ENCODE assay signal across 9 cellular contexts in genomic region chr19:38834104-38834490, GRCh38. TPM values are rescaled to one million over a fixed set of nuclear protein-coding genes. Genes with fewer than 3 reads are reported as not detected.
DNase-seq lines count a peak whose midpoint lies in the region; TF ChIP-seq lines count a peak whose summit lies in the region.
"Had no signal": no experiment of that assay in that cellular context is flagged by ENCODE, and none has a peak within 500 bp of the region (broad histone marks: within the 10 kb centered on the region; RNA-seq: fewer than 3 reads in every experiment).

No MANE protein-coding gene starts in this region.

- H3K9me3 ChIP-seq in smooth muscle cell (replicated peaks; ENCODE audit: low read depth) (no peaks in the 10 kb centered on the region), stomach (no peaks in the 10 kb centered on the region)

- intact Hi-C loops in activated CD4-positive, alpha-beta T cell treated with anti-CD3 and anti-CD28 coated beads, Interleukin-2, amount 10 ng/mL, durations not matched to agents 24 days and 14 days (cut with micrococcal nuclease) = loop anchor here (5.0 kb wide), 2 partner anchors 43 to 102 kb away; partner anchors contain the start of gene RINL
- intact Hi-C loops in stomach (cut with DNase I; ENCODE audit: low total_unique reads) = no loop called here

- H3K4me1 Mint-ChIP-seq in activated CD4-positive, alpha-beta T cell treated with anti-CD3 and anti-CD28 coated beads, Interleukin-2, amount 10 ng/mL, durations not matched to agents 24 days and 14 days = peaks cover 27% of the 10 kb centered on the region

- H3F3A ChIP-seq in smooth muscle cell (ENCODE audit: low read depth) = peaks cover 32% of the 10 kb centered on the region

- H3K9ac ChIP-seq in smooth muscle cell (ENCODE audit: low read depth) = no peak overlapping the region

- no peak overlapping the region for H2AFZ ChIP-seq in smooth muscle cell (ENCODE audit: low read depth)

- H4K20me1 ChIP-seq in smooth muscle cell (ENCODE audit: low read depth) = peaks cover 21% of the 10 kb centered on the region

- peak overlapping the region; percentile 53 for H3K27ac Mint-ChIP-seq in activated CD4-positive, alpha-beta T cell treated with anti-CD3 and anti-CD28 coated beads, Interleukin-2, amount 10 ng/mL, durations not matched to agents 24 days and 14 days

- H3K27ac ChIP-seq in smooth muscle cell (ENCODE audit: low read depth) = peak overlapping the region; percentile 90
- peak overlapping the region in 2 of 5 donors; percentile 78 to 97 for H3K27ac ChIP-seq in stomach

- H3K79me2 ChIP-seq in smooth muscle cell (ENCODE audit: low read depth) = peaks cover 7% of the 10 kb centered on the region

- H3K4me2 ChIP-seq in smooth muscle cell = no peak overlapping the region

- peaks cover 45% of the 10 kb centered on the region for H3K36me3 Mint-ChIP-seq in activated CD4-positive, alpha-beta T cell treated with anti-CD3 and anti-CD28 coated beads, Interleukin-2, amount 10 ng/mL, durations not matched to agents 24 days and 14 days (ENCODE audit: low read depth)

- no peaks in the 10 kb centered on the region for H3K9me3 Mint-ChIP-seq in activated CD4-positive, alpha-beta T cell treated with anti-CD3 and anti-CD28 coated beads, Interleukin-2, amount 10 ng/mL, durations not matched to agents 24 days and 14 days

- H3K27me3 ChIP-seq in smooth muscle cell (ENCODE audit: low read depth) (no peaks in the 10 kb centered on the region), stomach (no peaks in the 10 kb centered on the region)

- TF ChIP-seq CTCF in fibroblast of mammary gland (conservative IDR thresholded peaks at IDR 0.05; ENCODE audit: control insufficient read depth, insufficient read depth, low read depth, low read length) (no peak), smooth muscle cell (IDR thresholded peaks at IDR 0.05; ENCODE audit: borderline replicate concordance, insufficient read depth, poor library complexity, severe bottlenecking) (no peak), stomach (IDR thresholded peaks at IDR 0.05) (no peak)

- H3K4me1 ChIP-seq in smooth muscle cell (ENCODE audit: low read depth) = no peaks in the 10 kb centered on the region
- H3K4me1 ChIP-seq in stomach = peaks cover 47 to 77% (median 65%) of the 10 kb centered on the region in 4 donors

- H3K36me3 ChIP-seq in smooth muscle cell (ENCODE audit: low read depth) (peaks cover under 1% of the 10 kb centered on the region), stomach (peaks cover 47 to 58% (median 56%) of the 10 kb centered on the region in 4 donors)

- no peaks in the 10 kb centered on the region for H3K27me3 Mint-ChIP-seq in activated CD4-positive, alpha-beta T cell treated with anti-CD3 and anti-CD28 coated beads, Interleukin-2, amount 10 ng/mL, durations not matched to agents 24 days and 14 days

- no peak overlapping the region for H3K4me3 Mint-ChIP-seq in activated CD4-positive, alpha-beta T cell treated with anti-CD3 and anti-CD28 coated beads, Interleukin-2, amount 10 ng/mL, durations not matched to agents 24 days and 14 days

- 98% methylated on average over 4 of the region's 4 CpGs for WGBS in smooth muscle cell (ENCODE audit: low lambda C conversion rate)
- WGBS in stomach, 5 donors = 88 to 98% (median 96%) methylated on average over 4 of the region's 4 CpGs

- TF ChIP-seq POLR2A in stomach (IDR thresholded peaks at IDR 0.05) = no peak

- no peak overlapping the region for H3K4me3 ChIP-seq in fibroblast of mammary gland (ENCODE audit: control insufficient read depth, low read depth, low read length)
- no peak overlapping the region for H3K4me3 ChIP-seq in smooth muscle cell
- no peak overlapping the region for H3K4me3 ChIP-seq in stomach

- DNase-seq in activated CD4-positive, alpha-beta T cell treated with anti-CD3 and anti-CD28 coated beads, Interleukin-2, amount 10 ng/mL, durations not matched to agents 24 days and 14 days = no peak
- no peak for DNase-seq in activated CD4-positive, alpha-beta T cell treated with anti-CD3 and anti-CD28 coated beads for 48 hours
- DNase-seq in fibroblast of mammary gland (ENCODE audit: low read depth) (peak; percentile 46), smooth muscle cell (lab: John Stamatoyannopoulos, UW; ENCODE audit: unreplicated experiment) (no peak), stomach (no peak), NCI-H82 (lab: John Stamatoyannopoulos, UW) (no peak)
- DNase-seq: foreskin melanocyte had no signal

- TF ChIP-seq EP300 in stomach (IDR thresholded peaks at IDR 0.05) = no peak

RNA-seq across cellular contexts. Expression of gene ECH1, which starts 2.5 kb away (rescaled TPM):
- total RNA-seq in activated CD4-positive, alpha-beta T cell treated with anti-CD3 and anti-CD28 coated beads, Interleukin-2, amount 10 ng/mL, durations not matched to agents 24 days and 14 days = 129 and 130 TPM in 2 replicates
- total RNA-seq in smooth muscle cell (41.4 and 47.6 TPM in 2 replicates), stomach (100 to 1,000 TPM in 2 of 5 donors, 10 to 100 TPM in 3; 32.9 to 720 (median 94.6) TPM)
- polyA plus RNA-seq in smooth muscle cell (142 and 154 TPM in 2 replicates), stomach (100 to 1,000 TPM; 161 to 270 (median 228) TPM)

RNA-seq across cellular contexts. Expression of gene HNRNPL, which starts 15.7 kb away (rescaled TPM):
- 686 and 695 TPM in 2 replicates for total RNA-seq in activated CD4-positive, alpha-beta T cell treated with anti-CD3 and anti-CD28 coated beads, Interleukin-2, amount 10 ng/mL, durations not matched to agents 24 days and 14 days
- total RNA-seq in smooth muscle cell (170 and 174 TPM in 2 replicates), stomach (100 to 1,000 TPM; 148 to 242 (median 169) TPM)
- polyA plus RNA-seq in smooth muscle cell (158 and 173 TPM in 2 replicates), stomach (100 to 1,000 TPM; 111 to 151 (median 114) TPM)

RNA-seq across cellular contexts. Expression of gene LGALS4, which starts 21.4 kb away (rescaled TPM):
- 1.3 and 1.7 TPM in 2 replicates for total RNA-seq in activated CD4-positive, alpha-beta T cell treated with anti-CD3 and anti-CD28 coated beads, Interleukin-2, amount 10 ng/mL, durations not matched to agents 24 days and 14 days
- not detected in 2 replicates for total RNA-seq in smooth muscle cell
- 1.3 and 2.4 TPM in 2 replicates for polyA plus RNA-seq in smooth muscle cell
- 1,000 to 10,000 TPM in 1 of 5 donors, 100 to 1,000 TPM in 3, 10 to 100 TPM in 1; 32.1 to 1,765 (median 113) TPM for total RNA-seq in stomach
- polyA plus RNA-seq in stomach = 100 to 1,000 TPM in 1 of 3 donors, 10 to 100 TPM in 2; 23.5 to 627 (median 80.1) TPM
- total RNA-seq: A172, H7 had no signal

RNA-seq across cellular contexts. Expression of gene RINL, which starts 44.0 kb away (rescaled TPM):
- 62.7 and 68.9 TPM in 2 replicates for total RNA-seq in activated CD4-positive, alpha-beta T cell treated with anti-CD3 and anti-CD28 coated beads, Interleukin-2, amount 10 ng/mL, durations not matched to agents 24 days and 14 days
- 2.4 and 3.0 TPM in 2 replicates for total RNA-seq in smooth muscle cell
- polyA plus RNA-seq in smooth muscle cell = 2.0 and 4.8 TPM in 2 replicates
- total RNA-seq in stomach = 1 to 10 TPM in 4 of 5 donors, not detected in 1; 1.8 to 9.2 (median 3.4) TPM
- 10 to 100 TPM in 1 of 3 donors, 1 to 10 TPM in 2; 6.9 to 10.0 (median 9.3) TPM for polyA plus RNA-seq in stomach

RNA-seq across cellular contexts. Expression of gene LGALS7B, which starts 45.1 kb away (rescaled TPM):
- total RNA-seq in activated CD4-positive, alpha-beta T cell treated with anti-CD3 and anti-CD28 coated beads, Interleukin-2, amount 10 ng/mL, durations not matched to agents 24 days and 14 days = not detected in 2 replicates
- 3.0 TPM in 1 of 2 replicates, not detected in the other for total RNA-seq in smooth muscle cell
- 0.56 TPM in 1 of 2 replicates, not detected in the other for polyA plus RNA-seq in smooth muscle cell
- total RNA-seq in stomach = not detected
- polyA plus RNA-seq in stomach = 100 to 1,000 TPM in 1 of 3 donors, 1 to 10 TPM in 2; 3.6 to 980 (median 4.6) TPM
- total RNA-seq: A172, H7 had no signal

Comparison
In these comparisons a context has a peak if more than half of its experiments do, and no peak if none do; other contexts are left out.
1. RNA of gene LGALS4, which starts 21.4 kb away (total RNA-seq): 32.1 to 1,765 TPM in stomach; 1.3 to 1.7 TPM in activated CD4-positive, alpha-beta T cell treated with anti-CD3 and anti-CD28 coated beads, Interleukin-2, amount 10 ng/mL, durations not matched to agents 24 days and 14 days and not detected in smooth muscle cell; every median in the first group is over 10 times any median in the second.